Comparison of ENCODE assay signal across 14 cellular contexts in the genomic region with DNA sequence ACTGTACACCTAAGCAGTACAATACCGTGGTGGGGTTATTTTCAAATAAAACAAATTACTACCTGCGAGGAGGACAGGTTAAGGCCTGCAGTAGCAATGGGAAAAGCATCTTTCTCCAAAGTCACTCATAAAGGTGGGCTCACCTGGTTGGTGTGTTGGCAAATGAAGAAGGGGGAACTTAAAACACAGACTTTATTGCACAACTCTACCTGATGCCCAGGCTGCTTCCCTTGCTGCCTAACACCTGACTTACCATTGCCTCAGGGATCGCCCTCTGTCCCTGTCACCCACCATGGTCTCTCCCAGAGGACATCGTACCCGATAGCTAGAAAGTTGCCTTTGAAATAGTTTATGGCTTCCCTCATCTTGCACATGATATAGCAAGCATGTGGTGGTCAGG. TPM values are rescaled to one million over a fixed set of nuclear protein-coding genes. Genes with fewer than 3 reads are reported as not detected.
A peak's percentile ranks its signal among the peaks of the same experiment; 100 is the strongest.
DNase-seq lines count a peak whose midpoint lies in the region; ATAC-seq, FAIRE-seq and TF ChIP-seq lines count a peak whose summit lies in the region.
"Had no signal": no experiment of that assay in that cellular context is flagged by ENCODE, and none has a peak within 500 bp of the region (broad histone marks: within the 10 kb centered on the region; RNA-seq: fewer than 3 reads in every experiment).

No MANE protein-coding gene starts in this region.

- no peak overlapping the region for H3K4me2 ChIP-seq in K562 (ENCODE audit: insufficient read depth, low read length)
- H3K4me2 ChIP-seq in parathyroid adenoma (ENCODE audit: low read length) = no peak overlapping the region

- H3K9me1 ChIP-seq in K562 (ENCODE audit: control insufficient read depth, insufficient read depth, low read length) = no peaks in the 10 kb centered on the region

- no peak for TF ChIP-seq EP300 in K562 (IDR thresholded peaks at IDR 0.05; ENCODE audit: low read length)

- WGBS in K562 (ENCODE audit: insufficient coverage, low coverage, missing lambda C conversion rate) = 95% methylated on average over 5 of the region's 5 CpGs

- H3K36me3 ChIP-seq in HEK293 (ENCODE audit: control insufficient read depth in 2 of 2, insufficient read depth in 1 of 2, low read length in 2 of 2) (peaks cover 31 to 90% of the 10 kb centered on the region in 2 experiments), K562 (ENCODE audit: control insufficient read depth, insufficient read depth, low read length) (peaks cover 92% of the 10 kb centered on the region), parathyroid adenoma (ENCODE audit: control insufficient read depth, insufficient read depth, low read length) (no peaks in the 10 kb centered on the region)

- TF ChIP-seq CTCF in C4-2B (conservative IDR thresholded peaks at IDR 0.05) (no peak), HEK293 (tag by site-specific recombination; IDR thresholded peaks at IDR 0.05) (no peak), K562 (IDR thresholded peaks at IDR 0.05 in 2 of 3, conservative IDR thresholded peaks at IDR 0.05 in 1 of 3; ENCODE audit: insufficient read depth in 2 of 3, low read depth in 1 of 3, low read length in 3 of 3) (no peak), parathyroid adenoma (IDR thresholded peaks at IDR 0.05) (no peak)

- intact Hi-C loops in K562 (cut with micrococcal nuclease) = no loop called here

- no peak overlapping the region for H2AFZ ChIP-seq in K562 (ENCODE audit: low read depth, low read length)
- no peak overlapping the region for H2AFZ ChIP-seq in parathyroid adenoma

- in situ Hi-C loops in K562 (cut with MboI) = no loop called here

- peaks cover 20% of the 10 kb centered on the region for H3K4me1 ChIP-seq in HEK293 (ENCODE audit: control insufficient read depth, insufficient read depth, low read length)
- peaks cover 5 to 19% of the 10 kb centered on the region in 2 experiments; a peak in 4 of 5 replicates for H3K4me1 ChIP-seq in K562 (replicated peaks in 1 of 2; ENCODE audit: control insufficient read depth in 2 of 2, insufficient read depth in 2 of 2, low read length in 2 of 2)
- H3K4me1 ChIP-seq in parathyroid adenoma = peaks cover 19% of the 10 kb centered on the region

- no peak for ATAC-seq in K562

- no peak for DNase-seq in K562 (ENCODE audit: extremely low read depth in 1 of 4, low spot score in 3 of 4)
- DNase-seq in erythroblast (lab: John Stamatoyannopoulos, UW) = no peak
- DNase-seq in NCI-H2081 treated with DMSO at 0.1 percent for 48 hours (lab: John Stamatoyannopoulos, UW) = no peak
- DNase-seq in middle frontal gyrus (ENCODE audit: extremely low spot score, low spot score) = no peak
- DNase-seq: activated CD8-positive, alpha-beta memory T cell treated with anti-CD3 and anti-CD28 coated beads, Interleukin-2, amount 50 U/mL, for 4 hours; NCI-H187 treated with DMSO at 0.1 percent for 48 hours; NCI-H524 treated with DMSO at 0.1 percent for 48 hours; SHP77 had no signal

- TF ChIP-seq POLR2A in K562 (conservative IDR thresholded peaks at IDR 0.05) = no peak
- TF ChIP-seq POLR2A in erythroblast (IDR thresholded peaks at IDR 0.05; ENCODE audit: low read length) = no peak

- POLR2A ChIA-PET in HEK293 (lab: Yijun Ruan, JAX) = no interaction called here
- POLR2A ChIA-PET in K562 (lab: Yijun Ruan, JAX) = interaction anchor here (2.0 kb wide), 1 partner anchor 9 kb away, joined by 5 read pairs; no protein-coding TSS in a partner anchor

- H3K9ac ChIP-seq in K562 (ENCODE audit: insufficient read depth in 1 of 2, low read depth in 2 of 2, low read length in 2 of 2) = no peak overlapping the region
- no peak overlapping the region for H3K9ac ChIP-seq in parathyroid adenoma

- H3K27me3 ChIP-seq in K562 (ENCODE audit: control insufficient read depth in 2 of 2, insufficient read depth in 2 of 2, low read length in 2 of 2) (no peaks in the 10 kb centered on the region; a peak in 1 of 5 replicates), parathyroid adenoma (ENCODE audit: control insufficient read depth, insufficient read depth, low read length) (no peaks in the 10 kb centered on the region)

- H3K79me2 ChIP-seq in K562 (ENCODE audit: control insufficient read depth, insufficient read depth, low read length) (peaks cover 16% of the 10 kb centered on the region), parathyroid adenoma (peaks cover 24% of the 10 kb centered on the region)

- H3K9me3 ChIP-seq in HEK293 (ENCODE audit: control insufficient read depth, insufficient read depth, low read depth, low read length) (no peaks in the 10 kb centered on the region), K562 (replicated peaks; ENCODE audit: control insufficient read depth, insufficient read depth, low read depth, low read length) (no peaks in the 10 kb centered on the region), parathyroid adenoma (ENCODE audit: control insufficient read depth, low read length) (no peaks in the 10 kb centered on the region)

- BruUV-seq in K562 (replicated peaks; lab: Mats Ljungman, UMichigan) = no TSS peak

- H3K4me3 ChIP-seq in HEK293 (ENCODE audit: low read depth, low read length) = no peak overlapping the region
- no peak overlapping the region for H3K4me3 ChIP-seq in K562
- H3K4me3 ChIP-seq in parathyroid adenoma (ENCODE audit: low read depth, low read length) = no peak overlapping the region

- H3K27ac ChIP-seq in C4-2B = peak overlapping the region; percentile 80
- H3K27ac ChIP-seq in HEK293 (ENCODE audit: extremely low read depth, low read depth, low read length) = peak overlapping the region; percentile 4; the same call in 1 of the 2 replicates
- H3K27ac ChIP-seq in K562 (ENCODE audit: extremely low read depth, low read depth, low read length) = no peak overlapping the region
- H3K27ac ChIP-seq in parathyroid adenoma = peak overlapping the region; percentile 22

- CTCF ChIA-PET in HEK293 (lab: Yijun Ruan, JAX) = no interaction called here
- CTCF ChIA-PET in K562 (lab: Yijun Ruan, JAX; ENCODE audit: low intra/inter-chr PET ratio) = no interaction called here

- no peak for TF ChIP-seq RAD21 in K562 (CRISPR knock-in tag; conservative IDR thresholded peaks at IDR 0.05 in 1 of 2, IDR thresholded peaks at IDR 0.05 in 1 of 2)

- peaks cover 6% of the 10 kb centered on the region; the same call in 1 of the 2 replicates for H4K20me1 ChIP-seq in K562 (replicated peaks; ENCODE audit: control insufficient read depth, insufficient read depth, low read length)

- no peak for FAIRE-seq in K562 (lab: Jason Lieb, UNC)
- FAIRE-seq: GM19239 had no signal

TF ChIP-seq in HEK293, 187 proteins besides CTCF, POLR2A, EP300 and RAD21 (continues in another document):
- TF ChIP-seq ZNF184 (tag by site-specific recombination; IDR thresholded peaks at IDR 0.05) (no peak), ZNF404 (tag by site-specific recombination; IDR thresholded peaks at IDR 0.05) (no peak), GLI2 (tag by site-specific recombination; IDR thresholded peaks at IDR 0.05; ENCODE audit: borderline replicate concordance, low read depth) (no peak), ZNF114 (tag by site-specific recombination; IDR thresholded peaks at IDR 0.05) (no peak), GLIS1 (tag by site-specific recombination; IDR thresholded peaks at IDR 0.05) (no peak)

TF ChIP-seq in K562, 482 proteins besides CTCF, POLR2A, EP300 and RAD21:
- TF ChIP-seq CEBPB (tag; IDR thresholded peaks at IDR 0.05) = 0 out of 2 replicates have a peak, but pooled peaks have one; percentile 19
- no peak for TF ChIP-seq ZNF695 (CRISPR knock-in tag; IDR thresholded peaks at IDR 0.05)
- no peak for TF ChIP-seq SNIP1 (IDR thresholded peaks at IDR 0.05; ENCODE audit: low read depth)

RNA-seq across cellular contexts. Expression of gene GNAS, which starts 53.6 kb away (rescaled TPM):
- 217 and 324 TPM in 2 replicates for total RNA-seq in K562 (2011; cell fraction: chromatin; rRNA removed; ENCODE audit: low replicate concordance)
- total RNA-seq in K562 (2011; cell fraction: nucleolus; rRNA removed) = 221 and 239 TPM in 2 replicates
- total RNA-seq in K562 (2011; cell fraction: nucleoplasm; rRNA removed) = 270 and 367 TPM in 2 replicates
- total RNA-seq in K562 (2014; rRNA removed) (266 and 294 TPM in 2 replicates), K562 (2014; rRNA removed; fragmentation: Illumina TruSeq; extraction: Trizol) (212 and 224 TPM in 2 replicates), K562 (2015; rRNA removed; fragmentation: Illumina TruSeq; extraction: Trizol) (216 and 220 TPM in 2 replicates), K562 (2021) (422 and 439 TPM in 2 replicates)
- polyA plus RNA-seq in K562 (2011; rRNA removed) (321 and 329 TPM in 2 replicates), K562 (2014; fragmentation: Illumina TruSeq; extraction: Trizol) (648 and 649 TPM in 2 replicates), K562 (2014; fragmentation: Nextera tagmentation; extraction: Ambion mirVana) (100 to 1,000 TPM; 128 to 129 TPM), K562 (2014; rRNA removed) (343 and 398 TPM in 2 replicates)
- polyA plus RNA-seq in K562 (2011; cell fraction: cytosol; rRNA removed) = 659 and 699 TPM in 2 replicates
- polyA plus RNA-seq in K562 (2011; cell fraction: nucleus; rRNA removed) = 480 and 564 TPM in 2 replicates
- polyA plus RNA-seq in K562 (2012) = 497 and 536 TPM in 2 replicates
- polyA minus RNA-seq in K562 (2011; rRNA and poly(A)+ RNA removed) = 360 and 482 TPM in 2 replicates
- polyA minus RNA-seq in K562 (2011; cell fraction: cytosol; rRNA and poly(A)+ RNA removed) = 377 and 397 TPM in 2 replicates
- polyA minus RNA-seq in K562 (2011; cell fraction: nucleus; rRNA and poly(A)+ RNA removed) = 103 and 150 TPM in 2 replicates

RNA-seq across cellular contexts. Expression of gene GNAS-AS1, which starts 55.4 kb away (rescaled TPM):
- 0.42 and 1.3 TPM in 2 replicates for total RNA-seq in K562 (2011; cell fraction: chromatin; rRNA removed; ENCODE audit: low replicate concordance)
- 0.50 and 0.79 TPM in 2 replicates for total RNA-seq in K562 (2011; cell fraction: nucleolus; rRNA removed)
- 0.92 and 1.1 TPM in 2 replicates for total RNA-seq in K562 (2011; cell fraction: nucleoplasm; rRNA removed)
- 0.73 and 2.5 TPM in 2 replicates for total RNA-seq in K562 (2014; rRNA removed)
- total RNA-seq in K562 (2014; rRNA removed; fragmentation: Illumina TruSeq; extraction: Trizol) = 0.25 and 0.45 TPM in 2 replicates
- 0.64 and 0.69 TPM in 2 replicates for total RNA-seq in K562 (2015; rRNA removed; fragmentation: Illumina TruSeq; extraction: Trizol)
- 1.2 and 1.3 TPM in 2 replicates for total RNA-seq in K562 (2021)
- polyA plus RNA-seq in K562 (2011; rRNA removed) = 0.07 TPM in 2 replicates
- not detected in 2 replicates for polyA plus RNA-seq in K562 (2011; cell fraction: cytosol; rRNA removed)
- polyA plus RNA-seq in K562 (2011; cell fraction: nucleus; rRNA removed) = 0.22 and 0.37 TPM in 2 replicates
- polyA plus RNA-seq in K562 (2012) = 0.91 and 1.0 TPM in 2 replicates
- 0.21 and 0.90 TPM in 2 replicates for polyA plus RNA-seq in K562 (2014; fragmentation: Illumina TruSeq; extraction: Trizol)
- polyA plus RNA-seq in K562 (2014; fragmentation: Nextera tagmentation; extraction: Ambion mirVana) = under 1 TPM; 0.04 to 0.14 TPM
- 1.0 and 1.8 TPM in 2 replicates for polyA plus RNA-seq in K562 (2014; rRNA removed)
- polyA minus RNA-seq in K562 (2011; rRNA and poly(A)+ RNA removed) = not detected in 2 replicates
- polyA minus RNA-seq in K562 (2011; cell fraction: cytosol; rRNA and poly(A)+ RNA removed) = not detected in 2 replicates
- polyA minus RNA-seq in K562 (2011; cell fraction: nucleus; rRNA and poly(A)+ RNA removed) = not detected in 2 replicates
- total RNA-seq: dermis blood vessel endothelial cell had no signal
- polyA plus RNA-seq: CD14-positive monocyte had no signal
